In genomic region chr1:25430073-25430665, GRCh38 we compare ENCODE assay signal across 8 cellular contexts. TPM values are rescaled to one million over a fixed set of nuclear protein-coding genes. Genes with fewer than 3 reads are reported as not detected.
A peak's percentile ranks its signal among the peaks of the same experiment; 100 is the strongest.
DNase-seq lines count a peak whose midpoint lies in the region; ATAC-seq, FAIRE-seq and TF ChIP-seq lines count a peak whose summit lies in the region.

No MANE protein-coding gene starts in this region.

- H3K4me3 Mint-ChIP-seq in brain: peak overlapping the region; percentile 89 to 100 (median 98)

- H3K4me3 ChIP-seq in A549: peak overlapping the region; percentile 97
- H3K4me3 ChIP-seq in iPS-20b (ENCODE audit: low read length): peak overlapping the region; percentile 82
- peak overlapping the region; percentile 74 to 99 (median 95) for H3K4me3 ChIP-seq in skin epidermis

- no peak for TF ChIP-seq CTCF in A549 (IDR thresholded peaks at IDR 0.05)
- TF ChIP-seq CTCF in brain (conservative IDR thresholded peaks at IDR 0.05): no peak

- FAIRE-seq in A549 (lab: Jason Lieb, UNC): no peak

- peak; percentile 90 to 91 for ATAC-seq in A549
- peak; percentile 50 for ATAC-seq in GM18861 (IDR thresholded peaks at IDR 0.05; ENCODE audit: unreplicated experiment)
- ATAC-seq in HG03064 (IDR thresholded peaks at IDR 0.05; ENCODE audit: low read depth, unreplicated experiment): peak; percentile 60

- CTCF ChIA-PET in A549 (lab: Yijun Ruan, JAX): interaction anchor here (0.5 to 1.4 kb wide), 2 partner anchors 90 to 380 kb away, joined by 4 to 5 read pairs; no protein-coding TSS in a partner anchor

- H3K27ac Mint-ChIP-seq in brain: peak overlapping the region; percentile 99 to 100 (median 100)

- no peak for TF ChIP-seq EP300 in A549 (IDR thresholded peaks at IDR 0.05)

- no peaks in the 10 kb centered on the region for H3K9me3 Mint-ChIP-seq in brain

- H3K27me3 Mint-ChIP-seq in brain: peaks cover 20% of the 10 kb centered on the region

- H3K27me3 ChIP-seq in iPS-20b (ENCODE audit: insufficient read depth, low read length): peaks cover 22% of the 10 kb centered on the region

- no peaks in the 10 kb centered on the region for H3K36me3 ChIP-seq in iPS-20b (ENCODE audit: insufficient read depth, low read depth, low read length)

- peak overlapping the region; percentile 84 for H3K4me2 ChIP-seq in A549

- TF ChIP-seq POLR2A in A549 (IDR thresholded peaks at IDR 0.05; ENCODE audit: low read length): peak; percentile 70

- H3K4me1 Mint-ChIP-seq in brain: peaks cover 46% of the 10 kb centered on the region

- DNase-seq in A549 (ENCODE audit: low read depth in 1 of 2, low spot score in 1 of 2) (peak; percentile 67 to 74), NCI-H2107 (lab: John Stamatoyannopoulos, UW) (peak; percentile 85), UCSD-AML1 (lab: John Stamatoyannopoulos, UW; ENCODE audit: unreplicated experiment) (peak; percentile 92)

- 0% methylated on average over 15 of the region's 64 CpGs for WGBS in A549 (ENCODE audit: missing lambda C conversion rate)

- TF ChIP-seq RAD21 in A549 (conservative IDR thresholded peaks at IDR 0.05 in 1 of 2, IDR thresholded peaks at IDR 0.05 in 1 of 2): no peak

- POLR2A ChIA-PET in A549 (lab: Yijun Ruan, JAX): interaction anchor here (0.5 to 2.4 kb wide), 5 partner anchors 21 to 1315 kb away, joined by 3 to 8 read pairs (median 3); partner anchors contain the start of gene RSRP1

- H3K4me1 ChIP-seq in A549 (peaks cover 31% of the 10 kb centered on the region; the same call in 2 of the 3 replicates), iPS-20b (ENCODE audit: insufficient read depth, low read length) (peaks cover 5% of the 10 kb centered on the region; the same call in 1 of the 2 replicates)

- no peaks in the 10 kb centered on the region for H3K36me3 Mint-ChIP-seq in brain

- H3K9ac ChIP-seq in iPS-20b (ENCODE audit: low read depth, low read length): peak overlapping the region; percentile 73; the same call in 1 of the 2 replicates

- H3K27ac ChIP-seq in A549 (peak overlapping the region; percentile 79 to 95), iPS-20b (ENCODE audit: low read length) (no peak overlapping the region), skin epidermis (peak overlapping the region; percentile 54 to 96 (median 88))

- H3K9me3 ChIP-seq in A549 (no peaks in the 10 kb centered on the region), iPS-20b (ENCODE audit: insufficient read depth, low read depth, low read length) (no peaks in the 10 kb centered on the region)

TF ChIP-seq in A549, 52 proteins besides CTCF, POLR2A, EP300 and RAD21:
- TF ChIP-seq NR3C1 (IDR thresholded peaks at IDR 0.05) (no peak), MAX (IDR thresholded peaks at IDR 0.05) (peak; percentile 73), HMGXB4 (CRISPR knock-in tag; IDR thresholded peaks at IDR 0.05; ENCODE audit: borderline replicate concordance) (no peak), PHF8 (IDR thresholded peaks at IDR 0.05; ENCODE audit: borderline replicate concordance, low read depth) (peak; percentile 60), E2F6 (IDR thresholded peaks at IDR 0.05; ENCODE audit: borderline replicate concordance, low read depth) (peak; percentile 40; the same call in 1 of the 2 replicates), MYC (IDR thresholded peaks at IDR 0.05; ENCODE audit: borderline replicate concordance, low read length) (0 out of 2 replicates have a peak, but pooled peaks have one; percentile 25), CBX2 (IDR thresholded peaks at IDR 0.05; ENCODE audit: borderline replicate concordance, low read depth) (no peak), POLR2AphosphoS2 (conservative IDR thresholded peaks at IDR 0.05; ENCODE audit: low read length) (no peak)

RNA-seq across cellular contexts. Expression of gene MACO1, which starts 0.5 kb away (rescaled TPM):
- polyA plus RNA-seq in A549 (2011; rRNA removed) (5.8 and 7.5 TPM in 2 replicates), A549 (2017; fragmentation: RNase III; extraction: RNeasy Plus Mini Kit Qiagen cat#74134 plus additional on column Dnase treatment) (5.2 to 6.3 TPM (median 6.1 TPM) in 3 replicates), brain (ENCODE audit: insufficient read depth, low read depth, low replicate concordance) (22.8 TPM)
- polyA plus RNA-seq in A549 (2012; cell fraction: cytosol; rRNA removed): 1.9 and 2.1 TPM in 2 replicates
- 1.7 and 1.8 TPM in 2 replicates for polyA plus RNA-seq in A549 (2012; cell fraction: nucleus; rRNA removed)
- 2.8 and 3.4 TPM in 2 replicates for polyA minus RNA-seq in A549 (2011; rRNA and poly(A)+ RNA removed)

RNA-seq across cellular contexts. Expression of gene RHCE, which starts 9.5 kb away (rescaled TPM):
- 0.12 and 0.13 TPM in 2 replicates for polyA plus RNA-seq in A549 (2011; rRNA removed)
- polyA plus RNA-seq in A549 (2012; cell fraction: cytosol; rRNA removed): 0.09 and 0.12 TPM in 2 replicates
- polyA plus RNA-seq in A549 (2012; cell fraction: nucleus; rRNA removed): 0.04 and 0.10 TPM in 2 replicates
- polyA plus RNA-seq in A549 (2017; fragmentation: RNase III; extraction: RNeasy Plus Mini Kit Qiagen cat#74134 plus additional on column Dnase treatment): not detected in 3 replicates
- 0.34 TPM in 1 of 2 replicates, not detected in the other for polyA minus RNA-seq in A549 (2011; rRNA and poly(A)+ RNA removed)
- 2.3 TPM for polyA plus RNA-seq in brain (ENCODE audit: insufficient read depth, low read depth, low replicate concordance)
